8 cellular contexts compared by ENCODE assay signal in the genomic region with DNA sequence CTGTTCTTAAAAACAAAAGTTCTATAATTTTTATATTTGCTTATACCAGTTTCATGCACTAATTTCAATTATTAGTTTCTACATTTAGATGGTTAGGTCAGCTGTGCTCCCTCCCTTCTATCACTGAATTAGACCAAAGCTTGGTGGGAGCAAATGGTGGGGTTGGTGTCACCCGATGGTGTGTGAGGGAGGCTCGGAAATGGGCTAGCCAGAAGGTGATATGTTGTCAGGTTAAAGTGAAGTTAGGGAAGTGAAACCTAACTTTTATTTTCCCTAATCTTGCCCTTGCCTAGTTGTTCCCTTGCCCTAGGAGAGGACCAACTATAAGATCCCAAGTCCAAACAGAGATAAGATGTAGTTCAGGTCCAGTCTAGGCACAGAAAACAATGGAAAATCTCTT.
"Had no signal": no experiment of that assay in that cellular context is flagged by ENCODE, and none has a peak within 500 bp of the region (broad histone marks: within the 10 kb centered on the region; RNA-seq: fewer than 3 reads in every experiment).

No MANE protein-coding gene starts in this region.

- H3K9me3 Mint-ChIP-seq: GM23338 had no signal

- H3K4me2 ChIP-seq: GM23338 had no signal

- DNase-seq: H7, IMR-90, KG1 had no signal

- H3K36me3 ChIP-seq: HAP-1 had no signal

- H3K4me1 ChIP-seq: HAP-1 had no signal

- H3K4me3 ChIP-seq: GM23338, HAP-1, K562 had no signal

- FAIRE-seq: HTR-8/SVneo, K562 had no signal

- ATAC-seq: GM23338, HCT116, K562 had no signal

- H2AFZ ChIP-seq: GM23338 had no signal

- H3K4me3 Mint-ChIP-seq: GM23338 had no signal

- H3K9me3 ChIP-seq: HAP-1 had no signal

- H3K27ac Mint-ChIP-seq: GM23338 had no signal
